In the genomic region with DNA sequence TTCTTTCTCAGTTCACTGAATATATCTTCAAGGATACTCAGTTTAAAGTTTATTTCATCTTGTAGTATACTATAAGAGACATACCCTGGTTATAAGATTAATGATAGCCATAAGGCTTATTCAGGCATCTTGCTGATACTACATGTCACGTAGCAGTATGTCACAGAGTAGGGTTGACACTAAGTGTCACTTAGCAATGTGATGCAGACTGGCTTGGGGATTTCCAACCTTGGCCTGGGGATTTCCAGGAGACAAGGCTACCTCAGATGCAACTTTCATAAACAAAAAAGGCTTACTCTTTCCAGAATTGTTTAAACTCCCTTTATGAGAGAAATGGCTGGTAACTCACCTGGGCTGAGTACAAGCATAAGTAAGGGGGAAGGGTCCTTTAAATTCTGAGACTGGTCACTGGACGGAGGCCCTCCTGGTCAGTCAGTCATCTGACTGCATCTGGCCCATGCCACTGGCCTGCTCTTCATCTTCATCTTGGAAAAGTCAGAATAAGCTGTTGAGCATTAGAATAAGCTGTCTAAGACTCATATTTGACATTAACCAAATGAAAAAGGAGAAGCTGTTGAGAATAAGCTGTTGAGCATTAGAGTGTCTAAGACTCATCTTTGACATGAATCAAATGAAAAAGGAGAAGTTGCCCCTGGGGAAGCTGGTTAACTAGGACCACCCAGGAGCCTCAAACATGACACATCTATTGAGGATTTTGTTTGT, we compare ENCODE assay signal across 9 cellular contexts. TPM values are rescaled to one million over a fixed set of nuclear protein-coding genes. Genes with fewer than 3 reads are reported as not detected.
DNase-seq lines count a peak whose midpoint lies in the region; ATAC-seq and TF ChIP-seq lines count a peak whose summit lies in the region.
"Had no signal": no experiment of that assay in that cellular context is flagged by ENCODE, and none has a peak within 500 bp of the region (broad histone marks: within the 10 kb centered on the region; RNA-seq: fewer than 3 reads in every experiment).

No MANE protein-coding gene starts in this region.

- H2AFZ ChIP-seq in GM23338 = no peak overlapping the region

- no peak overlapping the region for H3K27ac Mint-ChIP-seq in stimulated activated effector memory CD8-positive, alpha-beta T cell treated with anti-CD3 and anti-CD28 coated beads, Interleukin-12 subunit alpha, Interleukin-12 subunit beta, amount 100 ng/mL, for 72 hours
- H3K27ac Mint-ChIP-seq in WTC11 (no peak overlapping the region), GM23338 (no peak overlapping the region)

- H3F3A ChIP-seq in GM23338 (replicated peaks; ENCODE audit: low read depth) = no peaks in the 10 kb centered on the region

- DNase-seq in stimulated activated effector memory CD8-positive, alpha-beta T cell treated with anti-CD3 and anti-CD28 coated beads, Interleukin-12 subunit alpha, Interleukin-12 subunit beta, amount 100 ng/mL, for 72 hours (ENCODE audit: low spot score in 2 of 2) = no peak
- no peak for DNase-seq in NCI-H69 (lab: John Stamatoyannopoulos, UW)
- DNase-seq in WTC11 (ENCODE audit: low spot score) = no peak
- no peak for DNase-seq in GM23338 (ENCODE audit: low spot score)

- H3K36me3 ChIP-seq in GM23338 (ENCODE audit: insufficient read depth) = no peaks in the 10 kb centered on the region

- POLR2A ChIA-PET in WTC11 (lab: Charles Lee) = no interaction called here

- CTCF ChIA-PET in WTC11 (lab: Charles Lee) = interaction anchor here (1.3 kb wide), 1 partner anchor 19 kb away, joined by 3 read pairs; no protein-coding TSS in a partner anchor

- no peaks in the 10 kb centered on the region for H3K4me1 Mint-ChIP-seq in stimulated activated effector memory CD8-positive, alpha-beta T cell treated with anti-CD3 and anti-CD28 coated beads, Interleukin-12 subunit alpha, Interleukin-12 subunit beta, amount 100 ng/mL, for 72 hours
- H3K4me1 Mint-ChIP-seq in WTC11 (peaks cover 4% of the 10 kb centered on the region; the same call in 1 of the 2 replicates), GM23338 (no peaks in the 10 kb centered on the region)

- TF ChIP-seq CTCF in WTC11 (IDR thresholded peaks at IDR 0.05) (no peak), GM23338 (conservative IDR thresholded peaks at IDR 0.05; ENCODE audit: low read depth in 2 of 2) (no peak)

- no peaks in the 10 kb centered on the region for H3K27me3 ChIP-seq in GM23338 (ENCODE audit: insufficient read depth)

- H3K27me3 Mint-ChIP-seq in WTC11 (ENCODE audit: low read depth) (no peaks in the 10 kb centered on the region), GM23338 (ENCODE audit: insufficient read depth, low read depth, poor library complexity) (no peaks in the 10 kb centered on the region)

- no peaks in the 10 kb centered on the region for H3K4me1 ChIP-seq in GM23338 (ENCODE audit: insufficient read depth)

- no peak overlapping the region for H3K27ac ChIP-seq in GM23338 (ENCODE audit: low read depth)

- H3K9me2 ChIP-seq in GM23338 (ENCODE audit: insufficient read depth) = no peaks in the 10 kb centered on the region

- no peaks in the 10 kb centered on the region for H4K20me1 ChIP-seq in GM23338 (replicated peaks; ENCODE audit: insufficient read depth)

- H3K9me3 Mint-ChIP-seq in stimulated activated effector memory CD8-positive, alpha-beta T cell treated with anti-CD3 and anti-CD28 coated beads, Interleukin-12 subunit alpha, Interleukin-12 subunit beta, amount 100 ng/mL, for 72 hours = peaks cover 15% of the 10 kb centered on the region
- peaks cover 14% of the 10 kb centered on the region for H3K9me3 Mint-ChIP-seq in WTC11
- H3K9me3 Mint-ChIP-seq in GM23338 = peaks cover 12% of the 10 kb centered on the region

- H3K4me3 Mint-ChIP-seq in stimulated activated effector memory CD8-positive, alpha-beta T cell treated with anti-CD3 and anti-CD28 coated beads, Interleukin-12 subunit alpha, Interleukin-12 subunit beta, amount 100 ng/mL, for 72 hours = no peak overlapping the region
- H3K4me3 Mint-ChIP-seq in WTC11 (no peak overlapping the region), GM23338 (no peak overlapping the region)

- H3K4me2 ChIP-seq in GM23338 = no peak overlapping the region

- peak; percentile 94 for ATAC-seq in GM19035 (IDR thresholded peaks at IDR 0.05; ENCODE audit: unreplicated experiment)
- ATAC-seq in HG02610 (IDR thresholded peaks at IDR 0.05; ENCODE audit: unreplicated experiment) = peak; percentile 96
- peak; percentile 88 for ATAC-seq in HG03520 (IDR thresholded peaks at IDR 0.05; ENCODE audit: unreplicated experiment)
- ATAC-seq in stimulated activated effector memory CD8-positive, alpha-beta T cell treated with anti-CD3 and anti-CD28 coated beads, Interleukin-12 subunit alpha, Interleukin-12 subunit beta, amount 100 ng/mL, for 72 hours = peak; percentile 76
- no peak for ATAC-seq in WTC11
- ATAC-seq in GM23338 = no peak
- ATAC-seq: K562 had no signal

- no peak overlapping the region for H3K4me3 ChIP-seq in GM23338
- H3K4me3 ChIP-seq: K562 had no signal

- no peaks in the 10 kb centered on the region for H3K36me3 Mint-ChIP-seq in stimulated activated effector memory CD8-positive, alpha-beta T cell treated with anti-CD3 and anti-CD28 coated beads, Interleukin-12 subunit alpha, Interleukin-12 subunit beta, amount 100 ng/mL, for 72 hours
- peaks cover 7% of the 10 kb centered on the region for H3K36me3 Mint-ChIP-seq in WTC11
- H3K36me3 Mint-ChIP-seq in GM23338 (ENCODE audit: low read depth) = peaks cover 5% of the 10 kb centered on the region; the same call in 2 of the 3 replicates

- no peaks in the 10 kb centered on the region for H3K79me2 ChIP-seq in GM23338 (replicated peaks; ENCODE audit: insufficient read depth)

TF ChIP-seq in WTC11, 78 proteins besides CTCF, POLR2A, EP300 and RAD21 (continues in another document):
- no peak for TF ChIP-seq ZNF416 (CRISPR knock-in tag; IDR thresholded peaks at IDR 0.05)
- TF ChIP-seq ZNF671 (CRISPR knock-in tag; IDR thresholded peaks at IDR 0.05) = no peak
- TF ChIP-seq HMGA2 (CRISPR knock-in tag; IDR thresholded peaks at IDR 0.05) = no peak
- TF ChIP-seq NFYB (CRISPR knock-in tag; conservative IDR thresholded peaks at IDR 0.05; ENCODE audit: low read depth) = no peak
- no peak for TF ChIP-seq SOX15 (CRISPR knock-in tag; IDR thresholded peaks at IDR 0.05)
- no peak for TF ChIP-seq ZNF121 (CRISPR knock-in tag; IDR thresholded peaks at IDR 0.05)

TF ChIP-seq in GM23338, 12 proteins besides CTCF, POLR2A, EP300 and RAD21:
- TF ChIP-seq JUNB (IDR thresholded peaks at IDR 0.05; ENCODE audit: unreplicated experiment) = no peak
- TF ChIP-seq POLR2AphosphoS5 (IDR thresholded peaks at IDR 0.05; ENCODE audit: low read depth) = no peak
- TF ChIP-seq EZH2 (IDR thresholded peaks at IDR 0.05; ENCODE audit: low read depth, unreplicated experiment) = no peak
- TF ChIP-seq EZH2phosphoT487 (IDR thresholded peaks at IDR 0.05; ENCODE audit: unreplicated experiment) = no peak
- no peak for TF ChIP-seq NANOG (IDR thresholded peaks at IDR 0.05; ENCODE audit: borderline replicate concordance)
- TF ChIP-seq, protein P1, sequence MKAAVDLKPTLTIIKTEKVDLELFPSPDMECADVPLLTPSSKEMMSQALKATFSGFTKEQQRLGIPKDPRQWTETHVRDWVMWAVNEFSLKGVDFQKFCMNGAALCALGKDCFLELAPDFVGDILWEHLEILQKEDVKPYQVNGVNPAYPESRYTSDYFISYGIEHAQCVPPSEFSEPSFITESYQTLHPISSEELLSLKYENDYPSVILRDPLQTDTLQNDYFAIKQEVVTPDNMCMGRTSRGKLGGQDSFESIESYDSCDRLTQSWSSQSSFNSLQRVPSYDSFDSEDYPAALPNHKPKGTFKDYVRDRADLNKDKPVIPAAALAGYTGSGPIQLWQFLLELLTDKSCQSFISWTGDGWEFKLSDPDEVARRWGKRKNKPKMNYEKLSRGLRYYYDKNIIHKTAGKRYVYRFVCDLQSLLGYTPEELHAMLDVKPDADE (IDR thresholded peaks at IDR 0.05) = no peak
TF ChIP-seq in GM23338: peak in this region for 0.

RNA-seq across cellular contexts. Expression of a gene that starts 9.5 kb away (rescaled TPM):
- 0.04 TPM in 1 of 3 replicates, not detected in the others for total RNA-seq in WTC11 (2021)
- total RNA-seq in GM23338 (2014; rRNA removed; shearing (Covaris generic)) = not detected in 2 replicates
- polyA plus RNA-seq in GM23338 (2016; fragmentation: Nextera tagmentation; extraction: Ambion mirVana) = not detected in 2 replicates
- total RNA-seq: bronchial epithelial cell had no signal
- polyA plus RNA-seq: K562 had no signal

Comparison
In these comparisons a context has a peak if more than half of its experiments do, and no peak if none do; other contexts are left out.
1. ATAC-seq: peak in GM19035 (single experiment), HG02610 (single experiment), HG03520 (single experiment) and stimulated activated effector memory CD8-positive, alpha-beta T cell treated with anti-CD3 and anti-CD28 coated beads, Interleukin-12 subunit alpha, Interleukin-12 subunit beta, amount 100 ng/mL, for 72 hours (single experiment); none in WTC11 (single experiment) and GM23338 (single experiment).